Comparison of ENCODE assay signal across 9 cellular contexts in genomic region chr18:741931-742512, GRCh38. TPM values are rescaled to one million over a fixed set of nuclear protein-coding genes. Genes with fewer than 3 reads are reported as not detected.
DNase-seq lines count a peak whose midpoint lies in the region; ATAC-seq and TF ChIP-seq lines count a peak whose summit lies in the region.
"Had no signal": no experiment of that assay in that cellular context is flagged by ENCODE, and none has a peak within 500 bp of the region (broad histone marks: within the 10 kb centered on the region; RNA-seq: fewer than 3 reads in every experiment).

No MANE protein-coding gene starts in this region.

- H4K20me1 ChIP-seq in KMS-11 (ENCODE audit: insufficient read depth) = no peaks in the 10 kb centered on the region

- no peak overlapping the region for H3K9ac ChIP-seq in KMS-11

- H3K27ac ChIP-seq in KMS-11 = no peak overlapping the region
- H3K27ac ChIP-seq in esophagus muscularis mucosa (replicated peaks in 1 of 4) = no peak overlapping the region

- no peaks in the 10 kb centered on the region for H3K79me2 ChIP-seq in KMS-11 (ENCODE audit: insufficient read depth, low read depth)

- peak; percentile 70 for ATAC-seq in GM21737 (IDR thresholded peaks at IDR 0.05; ENCODE audit: unreplicated experiment)

- H3K27me3 ChIP-seq in KMS-11 (ENCODE audit: insufficient read depth, low read depth) (no peaks in the 10 kb centered on the region), esophagus muscularis mucosa (no peaks in the 10 kb centered on the region)

- H3K27ac Mint-ChIP-seq in nephron = no peak overlapping the region
- H3K27ac Mint-ChIP-seq: activated naive CD8-positive, alpha-beta T cell had no signal

- no peak overlapping the region for H3K4me3 Mint-ChIP-seq in nephron
- H3K4me3 Mint-ChIP-seq: activated naive CD8-positive, alpha-beta T cell had no signal

- peaks cover 44% of the 10 kb centered on the region for H3K36me3 Mint-ChIP-seq in nephron (ENCODE audit: low read depth)

- no peaks in the 10 kb centered on the region for H3K27me3 Mint-ChIP-seq in nephron (ENCODE audit: low read depth)
- H3K27me3 Mint-ChIP-seq: activated naive CD8-positive, alpha-beta T cell had no signal

- no peaks in the 10 kb centered on the region for H3K9me3 ChIP-seq in esophagus muscularis mucosa

- intact Hi-C loops in esophagus muscularis mucosa (cut with DNase I) = loop anchor here (5.0 kb wide), 1 partner anchor 90 kb away; no protein-coding TSS in a partner anchor

- H3K4me1 ChIP-seq in KMS-11 (ENCODE audit: low read depth, poor library complexity, severe bottlenecking) (peaks cover 4% of the 10 kb centered on the region), esophagus muscularis mucosa (no peaks in the 10 kb centered on the region)

- H2AFZ ChIP-seq in KMS-11 (ENCODE audit: low read depth) = no peak overlapping the region

- TF ChIP-seq POLR2A in esophagus muscularis mucosa (IDR thresholded peaks at IDR 0.05; ENCODE audit: low read depth) = no peak

- H3K36me3 ChIP-seq in KMS-11 (ENCODE audit: insufficient read depth) (no peaks in the 10 kb centered on the region), esophagus muscularis mucosa (peaks cover 0 to 81% (median 42%) of the 10 kb centered on the region in 4 donors)

- DNase-seq in DMS79 treated with DMSO at 0.1 percent for 48 hours (lab: John Stamatoyannopoulos, UW) (peak; percentile 27), DMS79 (lab: John Stamatoyannopoulos, UW) (no peak), SK-N-DZ (ENCODE audit: low spot score) (peak; percentile 31), esophagus muscularis mucosa (ENCODE audit: extremely low spot score) (no peak), NCI-H226 (no peak)

- H3K9me3 Mint-ChIP-seq in nephron = no peaks in the 10 kb centered on the region

- TF ChIP-seq CTCF in KMS-11 (conservative IDR thresholded peaks at IDR 0.05; ENCODE audit: low read depth, low read length) = peak; percentile 84
- TF ChIP-seq CTCF in esophagus muscularis mucosa (IDR thresholded peaks at IDR 0.05) = peak; percentile 72 to 80 (median 73)
- peak; percentile 69 to 85 (median 79) for TF ChIP-seq CTCF in nephron (IDR thresholded peaks at IDR 0.05; ENCODE audit: unreplicated experiment in 3 of 3)

- H3K4me3 ChIP-seq in KMS-11 (IDR thresholded peaks at IDR 0.05; ENCODE audit: insufficient read depth, low read depth, low read length) = no peak overlapping the region
- no peak overlapping the region for H3K4me3 ChIP-seq in esophagus muscularis mucosa

- H3K4me1 Mint-ChIP-seq in nephron = peaks cover 6% of the 10 kb centered on the region

- H3K4me2 ChIP-seq in KMS-11 = no peak overlapping the region

- no peak for TF ChIP-seq EP300 in esophagus muscularis mucosa (IDR thresholded peaks at IDR 0.05)

RNA-seq across cellular contexts. Expression of gene ENOSF1, which starts 29.6 kb away (rescaled TPM):
- 7.3 and 8.4 TPM in 2 replicates for polyA plus RNA-seq in SK-N-DZ (2014; cell fraction: cytosol; rRNA removed)
- polyA plus RNA-seq in SK-N-DZ (2014; cell fraction: nucleus; rRNA removed) = 30.1 and 43.1 TPM in 2 replicates
- total RNA-seq in esophagus muscularis mucosa = 10 to 100 TPM; 21.6 to 53.2 (median 26.1) TPM

Comparison
In these comparisons a context has a peak if more than half of its experiments do, and no peak if none do; other contexts are left out.
1. DNase-seq: peak in DMS79 treated with DMSO at 0.1 percent for 48 hours (single experiment) and SK-N-DZ (single experiment); none in DMS79 (single experiment), esophagus muscularis mucosa (single experiment) and NCI-H226 (single experiment).
2. Peak in every context shown above with its lines, with median percentiles within 50 percentile points of each other: CTCF ChIP-seq.